ENCODE assay signal across 1 cellular context in the genomic region with DNA sequence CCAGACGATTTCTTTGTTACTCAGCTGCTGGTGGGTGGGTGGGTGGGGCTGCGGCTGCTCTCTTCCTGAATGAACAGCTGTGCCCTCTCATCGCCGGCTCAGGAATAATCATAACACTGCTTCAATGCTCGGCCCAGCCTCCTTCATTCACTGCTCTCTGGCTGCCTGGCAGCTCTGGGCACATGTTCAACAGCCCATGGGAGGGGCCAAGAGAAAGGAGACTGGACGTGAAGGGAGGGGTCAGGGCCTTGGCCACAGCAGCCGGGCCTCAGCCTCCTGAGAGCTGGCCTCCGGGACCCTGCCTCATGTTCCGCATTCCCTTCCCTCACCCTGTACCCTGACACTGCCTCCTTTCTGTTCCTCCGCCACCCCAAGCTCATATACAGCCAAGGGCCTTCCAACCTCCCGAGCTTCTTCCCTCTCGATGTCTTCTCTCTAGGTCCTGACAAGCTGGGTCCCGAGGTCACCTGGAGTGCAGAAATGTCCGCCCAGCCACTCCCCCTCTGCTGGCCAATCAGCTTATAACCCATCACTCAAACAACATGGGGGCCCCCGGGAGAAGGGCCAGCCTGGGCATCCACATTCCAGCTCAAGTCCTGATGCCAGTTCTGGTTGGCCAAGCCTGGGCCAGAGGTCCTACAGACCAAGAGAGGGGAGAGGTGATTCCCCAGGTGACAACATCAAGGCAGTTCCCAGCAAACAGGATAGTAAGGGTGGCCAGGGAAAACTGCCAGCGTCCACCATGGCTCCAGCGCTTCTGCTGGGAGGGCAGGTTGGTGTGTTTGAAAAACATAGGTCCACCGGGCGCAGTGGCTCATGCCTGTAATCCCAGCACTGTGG.
TF ChIP-seq lines count a peak whose summit lies in the region.

No MANE protein-coding gene starts in this region.

TF ChIP-seq in HepG2, 621 proteins besides CTCF, POLR2A, EP300 and RAD21 (continued from another document and continues in another):
- TF ChIP-seq, protein P1, sequence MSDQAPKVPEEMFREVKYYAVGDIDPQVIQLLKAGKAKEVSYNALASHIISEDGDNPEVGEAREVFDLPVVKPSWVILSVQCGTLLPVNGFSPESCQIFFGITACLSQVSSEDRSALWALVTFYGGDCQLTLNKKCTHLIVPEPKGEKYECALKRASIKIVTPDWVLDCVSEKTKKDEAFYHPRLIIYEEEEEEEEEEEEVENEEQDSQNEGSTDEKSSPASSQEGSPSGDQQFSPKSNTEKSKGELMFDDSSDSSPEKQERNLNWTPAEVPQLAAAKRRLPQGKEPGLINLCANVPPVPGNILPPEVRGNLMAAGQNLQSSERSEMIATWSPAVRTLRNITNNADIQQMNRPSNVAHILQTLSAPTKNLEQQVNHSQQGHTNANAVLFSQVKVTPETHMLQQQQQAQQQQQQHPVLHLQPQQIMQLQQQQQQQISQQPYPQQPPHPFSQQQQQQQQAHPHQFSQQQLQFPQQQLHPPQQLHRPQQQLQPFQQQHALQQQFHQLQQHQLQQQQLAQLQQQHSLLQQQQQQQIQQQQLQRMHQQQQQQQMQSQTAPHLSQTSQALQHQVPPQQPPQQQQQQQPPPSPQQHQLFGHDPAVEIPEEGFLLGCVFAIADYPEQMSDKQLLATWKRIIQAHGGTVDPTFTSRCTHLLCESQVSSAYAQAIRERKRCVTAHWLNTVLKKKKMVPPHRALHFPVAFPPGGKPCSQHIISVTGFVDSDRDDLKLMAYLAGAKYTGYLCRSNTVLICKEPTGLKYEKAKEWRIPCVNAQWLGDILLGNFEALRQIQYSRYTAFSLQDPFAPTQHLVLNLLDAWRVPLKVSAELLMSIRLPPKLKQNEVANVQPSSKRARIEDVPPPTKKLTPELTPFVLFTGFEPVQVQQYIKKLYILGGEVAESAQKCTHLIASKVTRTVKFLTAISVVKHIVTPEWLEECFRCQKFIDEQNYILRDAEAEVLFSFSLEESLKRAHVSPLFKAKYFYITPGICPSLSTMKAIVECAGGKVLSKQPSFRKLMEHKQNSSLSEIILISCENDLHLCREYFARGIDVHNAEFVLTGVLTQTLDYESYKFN (CRISPR knock-in tag; conservative IDR thresholded peaks at IDR 0.05): no peak
- TF ChIP-seq, protein P2, sequence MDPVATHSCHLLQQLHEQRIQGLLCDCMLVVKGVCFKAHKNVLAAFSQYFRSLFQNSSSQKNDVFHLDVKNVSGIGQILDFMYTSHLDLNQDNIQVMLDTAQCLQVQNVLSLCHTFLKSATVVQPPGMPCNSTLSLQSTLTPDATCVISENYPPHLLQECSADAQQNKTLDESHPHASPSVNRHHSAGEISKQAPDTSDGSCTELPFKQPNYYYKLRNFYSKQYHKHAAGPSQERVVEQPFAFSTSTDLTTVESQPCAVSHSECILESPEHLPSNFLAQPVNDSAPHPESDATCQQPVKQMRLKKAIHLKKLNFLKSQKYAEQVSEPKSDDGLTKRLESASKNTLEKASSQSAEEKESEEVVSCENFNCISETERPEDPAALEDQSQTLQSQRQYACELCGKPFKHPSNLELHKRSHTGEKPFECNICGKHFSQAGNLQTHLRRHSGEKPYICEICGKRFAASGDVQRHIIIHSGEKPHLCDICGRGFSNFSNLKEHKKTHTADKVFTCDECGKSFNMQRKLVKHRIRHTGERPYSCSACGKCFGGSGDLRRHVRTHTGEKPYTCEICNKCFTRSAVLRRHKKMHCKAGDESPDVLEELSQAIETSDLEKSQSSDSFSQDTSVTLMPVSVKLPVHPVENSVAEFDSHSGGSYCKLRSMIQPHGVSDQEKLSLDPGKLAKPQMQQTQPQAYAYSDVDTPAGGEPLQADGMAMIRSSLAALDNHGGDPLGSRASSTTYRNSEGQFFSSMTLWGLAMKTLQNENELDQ (CRISPR knock-in tag; IDR thresholded peaks at IDR 0.05; ENCODE audit: borderline replicate concordance): no peak
- TF ChIP-seq TAF15 (IDR thresholded peaks at IDR 0.05; ENCODE audit: low read depth, low read length, poor library complexity, severe bottlenecking) (no peak), PAWR (CRISPR knock-in tag; IDR thresholded peaks at IDR 0.05; ENCODE audit: borderline replicate concordance) (no peak), RARA (CRISPR knock-in tag; IDR thresholded peaks at IDR 0.05) (peak; percentile 79), RFXAP (CRISPR knock-in tag; IDR thresholded peaks at IDR 0.05; ENCODE audit: borderline replicate concordance) (no peak), ZMYM3 (CRISPR knock-in tag; IDR thresholded peaks at IDR 0.05) (no peak), SP1 (IDR thresholded peaks at IDR 0.05) (no peak), SP1 (CRISPR knock-in tag; IDR thresholded peaks at IDR 0.05) (no peak), ZNF788 (CRISPR knock-in tag; IDR thresholded peaks at IDR 0.05; ENCODE audit: borderline replicate concordance) (no peak), KDM5A (IDR thresholded peaks at IDR 0.05; ENCODE audit: borderline replicate concordance, low read length) (no peak), ZNF430 (CRISPR knock-in tag; IDR thresholded peaks at IDR 0.05) (no peak), POLR2AphosphoS5 (IDR thresholded peaks at IDR 0.05; ENCODE audit: low read depth, low read length) (no peak; the same call in 1 of the 2 replicates), SIX1 (CRISPR knock-in tag; IDR thresholded peaks at IDR 0.05; ENCODE audit: borderline replicate concordance) (no peak), TP53 (CRISPR knock-in tag; conservative IDR thresholded peaks at IDR 0.05) (no peak), NCOR1 (IDR thresholded peaks at IDR 0.05; ENCODE audit: borderline replicate concordance, low read length) (no peak), ATM (IDR thresholded peaks at IDR 0.05; ENCODE audit: borderline replicate concordance) (no peak), ZNF564 (CRISPR knock-in tag; IDR thresholded peaks at IDR 0.05) (no peak), YY1 (IDR thresholded peaks at IDR 0.05; ENCODE audit: insufficient read depth, insufficient replicate concordance, low read depth, low read length) (peak; percentile 47), NCOA1 (CRISPR knock-in tag; IDR thresholded peaks at IDR 0.05) (no peak), NFKB2 (CRISPR knock-in tag; IDR thresholded peaks at IDR 0.05; ENCODE audit: borderline replicate concordance) (no peak), PRPF4 (IDR thresholded peaks at IDR 0.05; ENCODE audit: low read depth, low read length, poor library complexity, severe bottlenecking) (no peak)
- TF ChIP-seq, protein P3, sequence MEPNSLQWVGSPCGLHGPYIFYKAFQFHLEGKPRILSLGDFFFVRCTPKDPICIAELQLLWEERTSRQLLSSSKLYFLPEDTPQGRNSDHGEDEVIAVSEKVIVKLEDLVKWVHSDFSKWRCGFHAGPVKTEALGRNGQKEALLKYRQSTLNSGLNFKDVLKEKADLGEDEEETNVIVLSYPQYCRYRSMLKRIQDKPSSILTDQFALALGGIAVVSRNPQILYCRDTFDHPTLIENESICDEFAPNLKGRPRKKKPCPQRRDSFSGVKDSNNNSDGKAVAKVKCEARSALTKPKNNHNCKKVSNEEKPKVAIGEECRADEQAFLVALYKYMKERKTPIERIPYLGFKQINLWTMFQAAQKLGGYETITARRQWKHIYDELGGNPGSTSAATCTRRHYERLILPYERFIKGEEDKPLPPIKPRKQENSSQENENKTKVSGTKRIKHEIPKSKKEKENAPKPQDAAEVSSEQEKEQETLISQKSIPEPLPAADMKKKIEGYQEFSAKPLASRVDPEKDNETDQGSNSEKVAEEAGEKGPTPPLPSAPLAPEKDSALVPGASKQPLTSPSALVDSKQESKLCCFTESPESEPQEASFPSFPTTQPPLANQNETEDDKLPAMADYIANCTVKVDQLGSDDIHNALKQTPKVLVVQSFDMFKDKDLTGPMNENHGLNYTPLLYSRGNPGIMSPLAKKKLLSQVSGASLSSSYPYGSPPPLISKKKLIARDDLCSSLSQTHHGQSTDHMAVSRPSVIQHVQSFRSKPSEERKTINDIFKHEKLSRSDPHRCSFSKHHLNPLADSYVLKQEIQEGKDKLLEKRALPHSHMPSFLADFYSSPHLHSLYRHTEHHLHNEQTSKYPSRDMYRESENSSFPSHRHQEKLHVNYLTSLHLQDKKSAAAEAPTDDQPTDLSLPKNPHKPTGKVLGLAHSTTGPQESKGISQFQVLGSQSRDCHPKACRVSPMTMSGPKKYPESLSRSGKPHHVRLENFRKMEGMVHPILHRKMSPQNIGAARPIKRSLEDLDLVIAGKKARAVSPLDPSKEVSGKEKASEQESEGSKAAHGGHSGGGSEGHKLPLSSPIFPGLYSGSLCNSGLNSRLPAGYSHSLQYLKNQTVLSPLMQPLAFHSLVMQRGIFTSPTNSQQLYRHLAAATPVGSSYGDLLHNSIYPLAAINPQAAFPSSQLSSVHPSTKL (CRISPR knock-in tag; IDR thresholded peaks at IDR 0.05): no peak
- TF ChIP-seq, protein P4, sequence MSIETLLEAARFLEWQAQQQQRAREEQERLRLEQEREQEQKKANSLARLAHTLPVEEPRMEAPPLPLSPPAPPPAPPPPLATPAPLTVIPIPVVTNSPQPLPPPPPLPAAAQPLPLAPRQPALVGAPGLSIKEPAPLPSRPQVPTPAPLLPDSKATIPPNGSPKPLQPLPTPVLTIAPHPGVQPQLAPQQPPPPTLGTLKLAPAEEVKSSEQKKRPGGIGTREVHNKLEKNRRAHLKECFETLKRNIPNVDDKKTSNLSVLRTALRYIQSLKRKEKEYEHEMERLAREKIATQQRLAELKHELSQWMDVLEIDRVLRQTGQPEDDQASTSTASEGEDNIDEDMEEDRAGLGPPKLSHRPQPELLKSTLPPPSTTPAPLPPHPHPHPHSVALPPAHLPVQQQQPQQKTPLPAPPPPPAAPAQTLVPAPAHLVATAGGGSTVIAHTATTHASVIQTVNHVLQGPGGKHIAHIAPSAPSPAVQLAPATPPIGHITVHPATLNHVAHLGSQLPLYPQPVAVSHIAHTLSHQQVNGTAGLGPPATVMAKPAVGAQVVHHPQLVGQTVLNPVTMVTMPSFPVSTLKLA (IDR thresholded peaks at IDR 0.05): no peak
- TF ChIP-seq, protein P5, sequence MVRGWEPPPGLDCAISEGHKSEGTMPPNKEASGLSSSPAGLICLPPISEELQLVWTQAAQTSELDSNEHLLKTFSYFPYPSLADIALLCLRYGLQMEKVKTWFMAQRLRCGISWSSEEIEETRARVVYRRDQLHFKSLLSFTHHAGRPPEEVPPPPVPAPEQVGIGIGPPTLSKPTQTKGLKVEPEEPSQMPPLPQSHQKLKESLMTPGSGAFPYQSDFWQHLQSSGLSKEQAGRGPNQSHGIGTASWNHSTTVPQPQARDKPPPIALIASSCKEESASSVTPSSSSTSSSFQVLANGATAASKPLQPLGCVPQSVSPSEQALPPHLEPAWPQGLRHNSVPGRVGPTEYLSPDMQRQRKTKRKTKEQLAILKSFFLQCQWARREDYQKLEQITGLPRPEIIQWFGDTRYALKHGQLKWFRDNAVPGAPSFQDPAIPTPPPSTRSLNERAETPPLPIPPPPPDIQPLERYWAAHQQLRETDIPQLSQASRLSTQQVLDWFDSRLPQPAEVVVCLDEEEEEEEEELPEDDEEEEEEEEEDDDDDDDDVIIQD (CRISPR knock-in tag; IDR thresholded peaks at IDR 0.05; ENCODE audit: low read depth): no peak
- TF ChIP-seq, protein P6, sequence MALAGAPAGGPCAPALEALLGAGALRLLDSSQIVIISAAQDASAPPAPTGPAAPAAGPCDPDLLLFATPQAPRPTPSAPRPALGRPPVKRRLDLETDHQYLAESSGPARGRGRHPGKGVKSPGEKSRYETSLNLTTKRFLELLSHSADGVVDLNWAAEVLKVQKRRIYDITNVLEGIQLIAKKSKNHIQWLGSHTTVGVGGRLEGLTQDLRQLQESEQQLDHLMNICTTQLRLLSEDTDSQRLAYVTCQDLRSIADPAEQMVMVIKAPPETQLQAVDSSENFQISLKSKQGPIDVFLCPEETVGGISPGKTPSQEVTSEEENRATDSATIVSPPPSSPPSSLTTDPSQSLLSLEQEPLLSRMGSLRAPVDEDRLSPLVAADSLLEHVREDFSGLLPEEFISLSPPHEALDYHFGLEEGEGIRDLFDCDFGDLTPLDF (CRISPR knock-in tag; IDR thresholded peaks at IDR 0.05): no peak
- TF ChIP-seq, protein P7, sequence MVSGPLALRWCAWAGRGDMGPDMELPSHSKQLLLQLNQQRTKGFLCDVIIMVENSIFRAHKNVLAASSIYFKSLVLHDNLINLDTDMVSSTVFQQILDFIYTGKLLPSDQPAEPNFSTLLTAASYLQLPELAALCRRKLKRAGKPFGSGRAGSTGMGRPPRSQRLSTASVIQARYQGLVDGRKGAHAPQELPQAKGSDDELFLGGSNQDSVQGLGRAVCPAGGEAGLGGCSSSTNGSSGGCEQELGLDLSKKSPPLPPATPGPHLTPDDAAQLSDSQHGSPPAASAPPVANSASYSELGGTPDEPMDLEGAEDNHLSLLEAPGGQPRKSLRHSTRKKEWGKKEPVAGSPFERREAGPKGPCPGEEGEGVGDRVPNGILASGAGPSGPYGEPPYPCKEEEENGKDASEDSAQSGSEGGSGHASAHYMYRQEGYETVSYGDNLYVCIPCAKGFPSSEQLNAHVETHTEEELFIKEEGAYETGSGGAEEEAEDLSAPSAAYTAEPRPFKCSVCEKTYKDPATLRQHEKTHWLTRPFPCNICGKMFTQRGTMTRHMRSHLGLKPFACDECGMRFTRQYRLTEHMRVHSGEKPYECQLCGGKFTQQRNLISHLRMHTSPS (CRISPR knock-in tag; IDR thresholded peaks at IDR 0.05; ENCODE audit: low read depth): peak; percentile 50; the same call in 1 of the 2 replicates
- TF ChIP-seq, protein P8, sequence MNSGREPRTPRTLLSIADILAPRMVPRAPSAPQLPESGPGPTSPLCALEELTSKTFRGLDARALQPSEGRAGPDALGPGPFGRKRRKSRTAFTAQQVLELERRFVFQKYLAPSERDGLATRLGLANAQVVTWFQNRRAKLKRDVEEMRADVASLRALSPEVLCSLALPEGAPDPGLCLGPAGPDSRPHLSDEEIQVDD (CRISPR knock-in tag; IDR thresholded peaks at IDR 0.05; ENCODE audit: borderline replicate concordance): no peak
- TF ChIP-seq, protein P9, sequence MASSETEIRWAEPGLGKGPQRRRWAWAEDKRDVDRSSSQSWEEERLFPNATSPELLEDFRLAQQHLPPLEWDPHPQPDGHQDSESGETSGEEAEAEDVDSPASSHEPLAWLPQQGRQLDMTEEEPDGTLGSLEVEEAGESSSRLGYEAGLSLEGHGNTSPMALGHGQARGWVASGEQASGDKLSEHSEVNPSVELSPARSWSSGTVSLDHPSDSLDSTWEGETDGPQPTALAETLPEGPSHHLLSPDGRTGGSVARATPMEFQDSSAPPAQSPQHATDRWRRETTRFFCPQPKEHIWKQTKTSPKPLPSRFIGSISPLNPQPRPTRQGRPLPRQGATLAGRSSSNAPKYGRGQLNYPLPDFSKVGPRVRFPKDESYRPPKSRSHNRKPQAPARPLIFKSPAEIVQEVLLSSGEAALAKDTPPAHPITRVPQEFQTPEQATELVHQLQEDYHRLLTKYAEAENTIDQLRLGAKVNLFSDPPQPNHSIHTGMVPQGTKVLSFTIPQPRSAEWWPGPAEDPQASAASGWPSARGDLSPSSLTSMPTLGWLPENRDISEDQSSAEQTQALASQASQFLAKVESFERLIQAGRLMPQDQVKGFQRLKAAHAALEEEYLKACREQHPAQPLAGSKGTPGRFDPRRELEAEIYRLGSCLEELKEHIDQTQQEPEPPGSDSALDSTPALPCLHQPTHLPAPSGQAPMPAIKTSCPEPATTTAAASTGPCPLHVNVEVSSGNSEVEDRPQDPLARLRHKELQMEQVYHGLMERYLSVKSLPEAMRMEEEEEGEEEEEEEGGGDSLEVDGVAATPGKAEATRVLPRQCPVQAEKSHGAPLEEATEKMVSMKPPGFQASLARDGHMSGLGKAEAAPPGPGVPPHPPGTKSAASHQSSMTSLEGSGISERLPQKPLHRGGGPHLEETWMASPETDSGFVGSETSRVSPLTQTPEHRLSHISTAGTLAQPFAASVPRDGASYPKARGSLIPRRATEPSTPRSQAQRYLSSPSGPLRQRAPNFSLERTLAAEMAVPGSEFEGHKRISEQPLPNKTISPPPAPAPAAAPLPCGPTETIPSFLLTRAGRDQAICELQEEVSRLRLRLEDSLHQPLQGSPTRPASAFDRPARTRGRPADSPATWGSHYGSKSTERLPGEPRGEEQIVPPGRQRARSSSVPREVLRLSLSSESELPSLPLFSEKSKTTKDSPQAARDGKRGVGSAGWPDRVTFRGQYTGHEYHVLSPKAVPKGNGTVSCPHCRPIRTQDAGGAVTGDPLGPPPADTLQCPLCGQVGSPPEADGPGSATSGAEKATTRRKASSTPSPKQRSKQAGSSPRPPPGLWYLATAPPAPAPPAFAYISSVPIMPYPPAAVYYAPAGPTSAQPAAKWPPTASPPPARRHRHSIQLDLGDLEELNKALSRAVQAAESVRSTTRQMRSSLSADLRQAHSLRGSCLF (CRISPR knock-in tag; IDR thresholded peaks at IDR 0.05; ENCODE audit: borderline replicate concordance): no peak
